8 cellular contexts compared by ENCODE assay signal in genomic region chr2:113755690-113756063, GRCh38. TPM values are rescaled to one million over a fixed set of nuclear protein-coding genes. Genes with fewer than 3 reads are reported as not detected.
DNase-seq lines count a peak whose midpoint lies in the region; ATAC-seq, FAIRE-seq and TF ChIP-seq lines count a peak whose summit lies in the region.

No MANE protein-coding gene starts in this region.

- peak overlapping the region; percentile 93 for H3K4me3 Mint-ChIP-seq in nephron progenitor cell

- H3K9me3 ChIP-seq in A549 (no peaks in the 10 kb centered on the region), SJSA1 (replicated peaks) (no peaks in the 10 kb centered on the region)

- intact Hi-C loops in posterior vena cava (cut with DNase I) = loop anchor here in 1 of 2 donors (10.0 kb wide), 2 partner anchors 139 to 179 kb away; partner anchors contain the start of gene ACTR3

- no peak for FAIRE-seq in A549 (lab: Jason Lieb, UNC)
- peak; percentile 74 for FAIRE-seq in GM18507 (lab: Jason Lieb, UNC)

- H3K36me3 ChIP-seq in SJSA1 = peaks cover 25% of the 10 kb centered on the region

- H3K27me3 ChIP-seq in SJSA1 (replicated peaks) = no peaks in the 10 kb centered on the region

- peak; percentile 19 to 37; a peak in 4 of 6 replicates for ATAC-seq in A549
- ATAC-seq in GM21515 (IDR thresholded peaks at IDR 0.05; ENCODE audit: unreplicated experiment) = no peak

- H3K36me3 Mint-ChIP-seq in nephron progenitor cell (ENCODE audit: low read depth) = peaks cover 20% of the 10 kb centered on the region

- WGBS in A549 (ENCODE audit: missing lambda C conversion rate) = 4% methylated on average over 9 of the region's 9 CpGs

- CTCF ChIA-PET in A549 (lab: Yijun Ruan, JAX) = interaction anchor here (0.7 to 1.6 kb wide), 7 partner anchors 16 to 157 kb away, joined by 3 to 5 read pairs (median 3); no protein-coding TSS in a partner anchor

- POLR2A ChIA-PET in A549 (lab: Yijun Ruan, JAX) = interaction anchor here (1.2 to 2.6 kb wide), 9 partner anchors 12 to 152 kb away, joined by 3 to 43 read pairs (median 7); partner anchors contain the start of gene ACTR3

- H3K9me3 Mint-ChIP-seq in nephron progenitor cell = no peaks in the 10 kb centered on the region

- H3K4me1 Mint-ChIP-seq in nephron progenitor cell = peaks cover 24% of the 10 kb centered on the region

- DNase-seq in A549 (ENCODE audit: low read depth in 1 of 2, low spot score in 1 of 2) (peak in 1 of 2 experiments; percentile 10), GM18507 (ENCODE audit: extremely low spot score, insufficient read length, low read depth) (no peak), SJSA1 (ENCODE audit: low read depth in 1 of 2, low spot score in 2 of 2) (no peak), epithelial cell of proximal tubule (ENCODE audit: low read depth) (no peak), nephron progenitor cell (peak; percentile 6), posterior vena cava (ENCODE audit: low spot score) (no peak), GF-D8 (lab: John Stamatoyannopoulos, UW) (no peak)

- TF ChIP-seq CTCF in A549 (IDR thresholded peaks at IDR 0.05) (no peak), epithelial cell of proximal tubule (conservative IDR thresholded peaks at IDR 0.05; ENCODE audit: low read depth, low read length) (no peak), nephron progenitor cell (IDR thresholded peaks at IDR 0.05) (no peak)

- TF ChIP-seq POLR2A in A549 (IDR thresholded peaks at IDR 0.05; ENCODE audit: low read length) = no peak

- peak overlapping the region; percentile 74 for H3K4me2 ChIP-seq in A549

- no peaks in the 10 kb centered on the region for H3K27me3 Mint-ChIP-seq in nephron progenitor cell (ENCODE audit: low read depth, poor library complexity)

- H3K27ac Mint-ChIP-seq in nephron progenitor cell = peak overlapping the region; percentile 60

- H3K4me3 ChIP-seq in A549 (peak overlapping the region; percentile 77), SJSA1 (peak overlapping the region; percentile 95), epithelial cell of proximal tubule (ENCODE audit: low read depth, low read length) (peak overlapping the region; percentile 77)

- H3K4me1 ChIP-seq in A549 = peaks cover 15% of the 10 kb centered on the region
- H3K4me1 ChIP-seq in SJSA1 (replicated peaks) = peaks cover 15% of the 10 kb centered on the region

- no peak for TF ChIP-seq RAD21 in A549 (conservative IDR thresholded peaks at IDR 0.05 in 1 of 2, IDR thresholded peaks at IDR 0.05 in 1 of 2)

- H3K27ac ChIP-seq in A549 = peak overlapping the region; percentile 89 to 94
- H3K27ac ChIP-seq in SJSA1 = peak overlapping the region; percentile 83; the same call in 1 of the 2 replicates

- no peak for TF ChIP-seq EP300 in A549 (IDR thresholded peaks at IDR 0.05)

TF ChIP-seq in A549, 52 proteins besides CTCF, POLR2A, EP300 and RAD21:
- TF ChIP-seq ZC3H11A (IDR thresholded peaks at IDR 0.05) (no peak), ZSCAN20 (CRISPR knock-in tag; IDR thresholded peaks at IDR 0.05) (no peak), EHF (CRISPR knock-in tag; IDR thresholded peaks at IDR 0.05) (no peak), NFE2L2 (conservative IDR thresholded peaks at IDR 0.05; ENCODE audit: low read length) (no peak), HOXB13 (CRISPR knock-in tag; IDR thresholded peaks at IDR 0.05; ENCODE audit: low read depth) (no peak), CBX8 (IDR thresholded peaks at IDR 0.05) (no peak), MAFK (IDR thresholded peaks at IDR 0.05; ENCODE audit: partially characterized antibody) (no peak), TP53 (CRISPR knock-in tag; IDR thresholded peaks at IDR 0.05) (no peak), REST (IDR thresholded peaks at IDR 0.05) (no peak), ESRRA (IDR thresholded peaks at IDR 0.05; ENCODE audit: borderline replicate concordance, low read length) (no peak), PHF8 (IDR thresholded peaks at IDR 0.05; ENCODE audit: borderline replicate concordance, low read depth) (no peak), RFX5 (IDR thresholded peaks at IDR 0.05) (no peak)
- TF ChIP-seq, protein P1, sequence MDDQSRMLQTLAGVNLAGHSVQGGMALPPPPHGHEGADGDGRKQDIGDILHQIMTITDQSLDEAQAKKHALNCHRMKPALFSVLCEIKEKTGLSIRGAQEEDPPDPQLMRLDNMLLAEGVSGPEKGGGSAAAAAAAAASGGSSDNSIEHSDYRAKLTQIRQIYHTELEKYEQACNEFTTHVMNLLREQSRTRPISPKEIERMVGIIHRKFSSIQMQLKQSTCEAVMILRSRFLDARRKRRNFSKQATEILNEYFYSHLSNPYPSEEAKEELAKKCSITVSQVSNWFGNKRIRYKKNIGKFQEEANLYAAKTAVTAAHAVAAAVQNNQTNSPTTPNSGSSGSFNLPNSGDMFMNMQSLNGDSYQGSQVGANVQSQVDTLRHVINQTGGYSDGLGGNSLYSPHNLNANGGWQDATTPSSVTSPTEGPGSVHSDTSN (IDR thresholded peaks at IDR 0.05) = no peak

RNA-seq across cellular contexts. Expression of gene SLC35F5, which starts 0.8 kb away (rescaled TPM):
- polyA plus RNA-seq in A549 (2011; rRNA removed) = 86.6 and 90.0 TPM in 2 replicates
- 15.7 and 19.3 TPM in 2 replicates for polyA plus RNA-seq in A549 (2012; cell fraction: cytosol; rRNA removed)
- polyA plus RNA-seq in A549 (2012; cell fraction: nucleus; rRNA removed) = 10.3 and 14.3 TPM in 2 replicates
- polyA plus RNA-seq in A549 (2017; fragmentation: RNase III; extraction: RNeasy Plus Mini Kit Qiagen cat#74134 plus additional on column Dnase treatment) = 45.0 to 50.0 TPM (median 45.6 TPM) in 3 replicates
- 57.7 and 60.6 TPM in 2 replicates for polyA minus RNA-seq in A549 (2011; rRNA and poly(A)+ RNA removed)
- 65.5 and 83.1 TPM in 2 replicates for total RNA-seq in SJSA1 (2014; rRNA removed; shearing (Covaris generic))
- total RNA-seq in epithelial cell of proximal tubule = 64.7 and 76.0 TPM in 2 replicates
- 10 to 100 TPM; 62.5 to 81.9 TPM for total RNA-seq in posterior vena cava
